In genomic region chr7:128869944-128870285, GRCh38 we compare ENCODE assay signal across 9 cellular contexts. TPM values are rescaled to one million over a fixed set of nuclear protein-coding genes. Genes with fewer than 3 reads are reported as not detected.
DNase-seq lines count a peak whose midpoint lies in the region; ATAC-seq, FAIRE-seq and TF ChIP-seq lines count a peak whose summit lies in the region.
"Had no signal": no experiment of that assay in that cellular context is flagged by ENCODE, and none has a peak within 500 bp of the region (broad histone marks: within the 10 kb centered on the region; RNA-seq: fewer than 3 reads in every experiment).

No MANE protein-coding gene starts in this region.

- peak overlapping the region; percentile 73; the same call in 1 of the 2 replicates for H4K8ac ChIP-seq in H1 (ENCODE audit: extremely low read depth, insufficient read depth, low read length)

- no peak for TF ChIP-seq RAD21 in H1 (IDR thresholded peaks at IDR 0.05 in 1 of 2, conservative IDR thresholded peaks at IDR 0.05 in 1 of 2; ENCODE audit: low read depth in 2 of 2, low read length in 2 of 2)

- H3K9ac ChIP-seq in H1 (replicated peaks in 1 of 4; ENCODE audit: extremely low read depth in 1 of 4, low read depth in 3 of 4, low read length in 3 of 4): no peak overlapping the region

- H3K4ac ChIP-seq in H1 (replicated peaks; ENCODE audit: insufficient read length, low read depth, low read length): no peak overlapping the region

- H3K14ac ChIP-seq in H1 (ENCODE audit: insufficient read length): no peak overlapping the region

- 1% methylated on average over 27 of the region's 30 CpGs; no CpG with 5 or more reads in 1 of the 2 experiments for WGBS in H1 (ENCODE audit: extremely low coverage in 1 of 2, insufficient coverage in 1 of 2, insufficient read length in 1 of 2, insufficient replicate concordance in 2 of 2, low coverage in 1 of 2, low lambda C conversion rate in 2 of 2, missing lambda C conversion rate in 1 of 2), 2 experiments
- WGBS in prostate gland: 18% methylated on average over 19 of the region's 30 CpGs

- H3K4me1 ChIP-seq in H1 (replicated peaks in 1 of 4; ENCODE audit: control insufficient read depth in 3 of 4, insufficient read depth in 4 of 4, low read length in 3 of 4) (peaks cover 0 to 18% (median 12%) of the 10 kb centered on the region in 4 experiments; a peak in 6 of 7 replicates), prostate gland (replicated peaks) (peaks cover 3% of the 10 kb centered on the region)

- no peak overlapping the region for H3K56ac ChIP-seq in H1 (replicated peaks; ENCODE audit: insufficient read length, low read depth, low read length)

- no peaks in the 10 kb centered on the region for H3K9me3 ChIP-seq in H1 (ENCODE audit: insufficient read depth in 2 of 2, low read depth in 1 of 2, low read length in 1 of 2)
- no peaks in the 10 kb centered on the region for H3K9me3 ChIP-seq in prostate gland

- H2AFZ ChIP-seq in H1 (ENCODE audit: low read length): peak overlapping the region; percentile 25; the same call in 1 of the 2 replicates

- H2BK5ac ChIP-seq in H1 (ENCODE audit: low read depth, low read length): no peak overlapping the region

- H3K27me3 ChIP-seq in H1 (replicated peaks in 1 of 4; ENCODE audit: control insufficient read depth in 3 of 4, extremely low read depth in 1 of 4, insufficient read depth in 3 of 4, low read length in 3 of 4) (peaks cover 5 to 42% (median 36%) of the 10 kb centered on the region in 4 experiments), prostate gland (replicated peaks; ENCODE audit: insufficient read depth) (no peaks in the 10 kb centered on the region)

- no peak overlapping the region for H2AK5ac ChIP-seq in H1 (ENCODE audit: low read depth, low read length)

- peaks cover 3 to 18% of the 10 kb centered on the region in 2 experiments for H4K20me1 ChIP-seq in H1 (replicated peaks in 1 of 2; ENCODE audit: control insufficient read depth in 1 of 2, insufficient read depth in 2 of 2, low read length in 2 of 2)

- no peak overlapping the region for H2BK15ac ChIP-seq in H1 (ENCODE audit: low read length)

- no peak for FAIRE-seq in H1 (lab: Jason Lieb, UNC)
- no peak for FAIRE-seq in urothelium cell line (lab: Jason Lieb, UNC)
- no peak for FAIRE-seq in GM19239 (lab: Jason Lieb, UNC)

- intact Hi-C loops in prostate gland (cut with DNase I): loop anchor here (5.0 kb wide), 1 partner anchor 263 kb away; no protein-coding TSS in a partner anchor

- TF ChIP-seq EP300 in H1 (IDR thresholded peaks at IDR 0.05; ENCODE audit: borderline replicate concordance in 1 of 2, low read depth in 2 of 2, low read length in 2 of 2): no peak

- no peak for TF ChIP-seq CTCF in H1 (IDR thresholded peaks at IDR 0.05; ENCODE audit: control extremely low read depth in 1 of 3, insufficient read depth in 1 of 3, low read depth in 1 of 3, low read length in 3 of 3)
- TF ChIP-seq CTCF in prostate gland (IDR thresholded peaks at IDR 0.05): no peak

- H3K79me2 ChIP-seq in H1 (ENCODE audit: control insufficient read depth in 1 of 2, insufficient read depth in 2 of 2, low read length in 2 of 2): no peaks in the 10 kb centered on the region

- DNase-seq in NCI-H526 treated with DMSO at 0.1 percent for 48 hours (lab: John Stamatoyannopoulos, UW) (peak; percentile 14), H1 (ENCODE audit: low read depth in 1 of 2, low spot score in 2 of 2) (no peak), prostate gland (ENCODE audit: low spot score) (no peak), urothelium cell line (ENCODE audit: low spot score) (no peak), GM19239 (ENCODE audit: insufficient read length, low spot score) (no peak), left lobe of liver (ENCODE audit: low spot score) (no peak)

- CTCF ChIA-PET in H1 (lab: Charles Lee; ENCODE audit: partially characterized antibody): interaction anchor here (1.1 to 8.2 kb wide), 8 partner anchors 8 to 42 kb away, joined by 4 to 81 read pairs (median 8); partner anchors contain the start of gene ATP6V1F

- H2BK20ac ChIP-seq in H1 (ENCODE audit: low read length): no peak overlapping the region

- peak overlapping the region; percentile 78; the same call in 1 of the 2 replicates for H3K18ac ChIP-seq in H1 (ENCODE audit: extremely low read depth, low read length)

- no peaks in the 10 kb centered on the region; the same call in 1 of the 2 replicates for H3K79me1 ChIP-seq in H1 (ENCODE audit: low read depth, low read length)

- H3K4me3 ChIP-seq in H1 (ENCODE audit: extremely low read depth in 1 of 4, insufficient read depth in 2 of 4, low read depth in 3 of 4, low read length in 4 of 4) (peak overlapping the region; percentile 49 to 73 (median 57); a peak in 7 of 8 replicates), prostate gland (peak overlapping the region; percentile 46)

- H3K4me2 ChIP-seq in H1 (ENCODE audit: insufficient read depth in 1 of 2, low read depth in 2 of 2, low read length in 2 of 2): peak overlapping the region; percentile 82 to 87

- H3K36me3 ChIP-seq in H1 (ENCODE audit: control insufficient read depth in 2 of 4, insufficient read depth in 4 of 4, low read length in 3 of 4) (no peaks in the 10 kb centered on the region), prostate gland (no peaks in the 10 kb centered on the region)

- no peak overlapping the region for H4K91ac ChIP-seq in H1 (replicated peaks; ENCODE audit: insufficient read length, low read length)

- H4K5ac ChIP-seq in H1 (ENCODE audit: insufficient read length, low read depth, low read length): no peak overlapping the region

- POLR2A ChIA-PET in H1 (lab: Charles Lee; ENCODE audit: partially characterized antibody): interaction anchor here (0.5 to 4.5 kb wide), 7 partner anchors 9 to 336 kb away, joined by 3 to 27 read pairs (median 4); no protein-coding TSS in a partner anchor

- no peak overlapping the region for H3K23ac ChIP-seq in H1 (ENCODE audit: insufficient read length)

- ATAC-seq in GM19351 (IDR thresholded peaks at IDR 0.05; ENCODE audit: unreplicated experiment): peak; percentile 30
- no peak for ATAC-seq in HG03108 (IDR thresholded peaks at IDR 0.05; ENCODE audit: unreplicated experiment)
- no peak for ATAC-seq in left lobe of liver

- H3K23me2 ChIP-seq in H1 (ENCODE audit: low read depth, low read length): peaks cover 10% of the 10 kb centered on the region

- TF ChIP-seq POLR2A in H1 (IDR thresholded peaks at IDR 0.05; ENCODE audit: control extremely low read depth in 1 of 2, low read depth in 2 of 2, low read length in 2 of 2) (no peak), prostate gland (IDR thresholded peaks at IDR 0.05) (no peak)

- no peak overlapping the region for H2BK120ac ChIP-seq in H1 (replicated peaks; ENCODE audit: low read depth, low read length)

- H3K27ac ChIP-seq in H1 (ENCODE audit: low read depth, low read length): no peak overlapping the region
- no peak overlapping the region for H3K27ac ChIP-seq in prostate gland

- no peak overlapping the region for H2BK12ac ChIP-seq in H1 (ENCODE audit: low read depth, low read length)

TF ChIP-seq in H1, 55 proteins besides CTCF, POLR2A, EP300 and RAD21:
- TF ChIP-seq EZH2 (IDR thresholded peaks at IDR 0.05; ENCODE audit: low read depth, low read length, severe bottlenecking) (peak; percentile 31), TCF12 (IDR thresholded peaks at IDR 0.05; ENCODE audit: low read depth, low read length) (no peak), GTF2F1 (IDR thresholded peaks at IDR 0.05; ENCODE audit: borderline replicate concordance, low read depth, low read length) (no peak), SIX5 (IDR thresholded peaks at IDR 0.05; ENCODE audit: low read depth, low read length) (no peak), RXRA (IDR thresholded peaks at IDR 0.05; ENCODE audit: insufficient read depth, low read depth, low read length) (no peak), YY1 (IDR thresholded peaks at IDR 0.05; ENCODE audit: low read depth, low read length) (no peak), RBBP5 (IDR thresholded peaks at IDR 0.05; ENCODE audit: borderline replicate concordance, low read depth, low read length) (no peak), CHD2 (IDR thresholded peaks at IDR 0.05; ENCODE audit: low read length) (no peak)

RNA-seq across cellular contexts. Expression of gene ATP6V1F, which starts 7.3 kb away (rescaled TPM):
- 104 TPM in 2 replicates for total RNA-seq in H1 (2021; fragmentation: NEBNext Ultra II Directional; extraction: Animal tissue kit (Norgen Biotek cat#: 25700))
- polyA plus RNA-seq in H1 (2011; rRNA removed): 318 and 344 TPM in 2 replicates
- 227 TPM for polyA plus RNA-seq in H1 (2011; cell fraction: cytosol; rRNA removed)
- 147 TPM for polyA plus RNA-seq in H1 (2011; cell fraction: nucleus; rRNA removed)
- 165 to 195 TPM (median 180 TPM) in 4 replicates for polyA plus RNA-seq in H1 (2012, experiment 1 of 2)
- 412 TPM for polyA plus RNA-seq in H1 (2012, experiment 2 of 2)
- polyA plus RNA-seq in H1 (2013, experiment 1 of 2): 164 TPM
- polyA plus RNA-seq in H1 (2013, experiment 2 of 2): 168 TPM
- polyA minus RNA-seq in H1 (2011; rRNA and poly(A)+ RNA removed): 36.9 and 39.0 TPM in 2 replicates
- 25.6 TPM for polyA minus RNA-seq in H1 (2011; cell fraction: cytosol; rRNA and poly(A)+ RNA removed)
- polyA minus RNA-seq in H1 (2011; cell fraction: nucleus; rRNA and poly(A)+ RNA removed): 35.3 TPM
- total RNA-seq in prostate gland (100 to 1,000 TPM; 116 to 118 TPM), left lobe of liver (28.2 TPM)

RNA-seq across cellular contexts. Expression of gene FLNC, which starts 39.7 kb away (rescaled TPM):
- total RNA-seq in H1 (2021; fragmentation: NEBNext Ultra II Directional; extraction: Animal tissue kit (Norgen Biotek cat#: 25700)): 10.7 and 12.0 TPM in 2 replicates
- polyA plus RNA-seq in H1 (2011; rRNA removed): 1.9 and 3.3 TPM in 2 replicates
- 2.3 TPM for polyA plus RNA-seq in H1 (2011; cell fraction: cytosol; rRNA removed)
- polyA plus RNA-seq in H1 (2011; cell fraction: nucleus; rRNA removed): 9.5 TPM
- polyA plus RNA-seq in H1 (2012, experiment 1 of 2): 5.2 to 7.9 TPM (median 6.6 TPM) in 4 replicates
- polyA plus RNA-seq in H1 (2012, experiment 2 of 2): 5.2 TPM
- 8.3 TPM for polyA plus RNA-seq in H1 (2013, experiment 1 of 2)
- polyA plus RNA-seq in H1 (2013, experiment 2 of 2): 7.8 TPM
- polyA minus RNA-seq in H1 (2011; rRNA and poly(A)+ RNA removed): 4.5 and 5.1 TPM in 2 replicates
- 7.1 TPM for polyA minus RNA-seq in H1 (2011; cell fraction: cytosol; rRNA and poly(A)+ RNA removed)
- polyA minus RNA-seq in H1 (2011; cell fraction: nucleus; rRNA and poly(A)+ RNA removed): 5.7 TPM
- total RNA-seq in prostate gland (100 to 1,000 TPM; 104 to 150 TPM), left lobe of liver (0.55 TPM)

RNA-seq across cellular contexts. Expression of gene KCP, which starts 40.6 kb away (rescaled TPM):
- total RNA-seq in H1 (2021; fragmentation: NEBNext Ultra II Directional; extraction: Animal tissue kit (Norgen Biotek cat#: 25700)): 1.8 and 2.0 TPM in 2 replicates
- 1.3 and 2.1 TPM in 2 replicates for polyA plus RNA-seq in H1 (2011; rRNA removed)
- polyA plus RNA-seq in H1 (2011; cell fraction: cytosol; rRNA removed): 1.6 TPM
- 8.1 TPM for polyA plus RNA-seq in H1 (2011; cell fraction: nucleus; rRNA removed)
- 1.1 to 2.3 TPM (median 1.6 TPM) in 4 replicates for polyA plus RNA-seq in H1 (2012, experiment 1 of 2)
- 0.51 TPM for polyA plus RNA-seq in H1 (2012, experiment 2 of 2)
- 1.8 TPM for polyA plus RNA-seq in H1 (2013, experiment 1 of 2)
- 1.5 TPM for polyA plus RNA-seq in H1 (2013, experiment 2 of 2)
- 1.1 and 1.4 TPM in 2 replicates for polyA minus RNA-seq in H1 (2011; rRNA and poly(A)+ RNA removed)
- 0.59 TPM for polyA minus RNA-seq in H1 (2011; cell fraction: cytosol; rRNA and poly(A)+ RNA removed)
- 4.3 TPM for polyA minus RNA-seq in H1 (2011; cell fraction: nucleus; rRNA and poly(A)+ RNA removed)
- total RNA-seq in prostate gland (under 1 TPM in 1 of 2 donors, not detected in 1; 0.45 TPM), left lobe of liver (0.15 TPM)
- total RNA-seq: RPMI7951 had no signal
